In the genomic region with DNA sequence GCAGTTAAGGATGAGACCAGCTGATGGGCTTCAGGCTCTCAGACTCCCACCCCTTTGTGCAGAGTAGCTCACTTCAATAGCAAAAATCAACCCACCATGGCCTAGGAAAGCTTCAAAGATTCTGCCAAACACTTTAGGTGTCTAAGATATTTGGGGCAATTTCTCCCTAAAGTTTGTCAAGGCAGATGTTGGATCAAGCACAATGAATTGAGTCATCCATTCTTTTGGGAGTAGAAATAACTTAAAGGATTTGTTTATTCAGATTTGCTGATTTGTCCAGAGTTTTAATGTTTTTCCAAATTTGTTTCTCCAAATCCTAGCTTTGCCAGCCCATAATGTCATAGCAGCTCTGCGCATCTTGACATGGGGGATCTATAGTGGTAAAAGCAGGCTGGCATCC, we compare ENCODE assay signal across 25 cellular contexts.
DNase-seq lines count a peak whose midpoint lies in the region; ATAC-seq and TF ChIP-seq lines count a peak whose summit lies in the region.
"Had no signal": no experiment of that assay in that cellular context is flagged by ENCODE, and none has a peak within 500 bp of the region (broad histone marks: within the 10 kb centered on the region; RNA-seq: fewer than 3 reads in every experiment).

No MANE protein-coding gene starts in this region.

- no peak overlapping the region for H3K27ac Mint-ChIP-seq in neural progenitor cell
- H3K27ac Mint-ChIP-seq: B cell; CD8-positive, alpha-beta T cell had no signal

- H3K27me3 ChIP-seq in neural progenitor cell (no peaks in the 10 kb centered on the region), smooth muscle cell (ENCODE audit: low read depth) (no peaks in the 10 kb centered on the region), gastrocnemius medialis (no peaks in the 10 kb centered on the region)
- H3K27me3 ChIP-seq: SJSA1 had no signal

- H3K79me2 ChIP-seq in neural progenitor cell (ENCODE audit: low read depth): no peaks in the 10 kb centered on the region
- no peaks in the 10 kb centered on the region for H3K79me2 ChIP-seq in smooth muscle cell (ENCODE audit: low read depth)

- H3K27ac ChIP-seq in VCaP (peak overlapping the region; percentile 100; the same call in 1 of the 2 replicates), neural progenitor cell (no peak overlapping the region), smooth muscle cell (ENCODE audit: low read depth) (no peak overlapping the region), gastrocnemius medialis (no peak overlapping the region)
- H3K27ac ChIP-seq: C4-2B, PC-9, SJSA1 had no signal

- peaks cover 10% of the 10 kb centered on the region for H3K36me3 Mint-ChIP-seq in neural progenitor cell
- H3K36me3 Mint-ChIP-seq: CD8-positive, alpha-beta T cell had no signal

- in situ Hi-C loops in gastrocnemius medialis (cut with MboI; ENCODE audit: low sequenced_read_pairs in 4 of 4): no loop called here

- H3K9ac ChIP-seq in neural progenitor cell (no peak overlapping the region), smooth muscle cell (ENCODE audit: low read depth) (no peak overlapping the region)

- TF ChIP-seq CTCF in VCaP (conservative IDR thresholded peaks at IDR 0.05) (no peak), fibroblast of mammary gland (conservative IDR thresholded peaks at IDR 0.05; ENCODE audit: control insufficient read depth, insufficient read depth, low read depth, low read length) (no peak), neural progenitor cell (IDR thresholded peaks at IDR 0.05) (no peak), smooth muscle cell (IDR thresholded peaks at IDR 0.05; ENCODE audit: borderline replicate concordance, insufficient read depth, poor library complexity, severe bottlenecking) (no peak), gastrocnemius medialis (IDR thresholded peaks at IDR 0.05 in 4 of 5, conservative IDR thresholded peaks at IDR 0.05 in 1 of 5) (no peak)

- H3K4me1 Mint-ChIP-seq in neural progenitor cell: peaks cover 13% of the 10 kb centered on the region
- H3K4me1 Mint-ChIP-seq: B cell had no signal

- H4K20me1 ChIP-seq in neural progenitor cell (ENCODE audit: low read depth): no peaks in the 10 kb centered on the region
- H4K20me1 ChIP-seq in smooth muscle cell (ENCODE audit: low read depth): no peaks in the 10 kb centered on the region

- H3K4me1 ChIP-seq in neural progenitor cell (no peaks in the 10 kb centered on the region), smooth muscle cell (ENCODE audit: low read depth) (no peaks in the 10 kb centered on the region), gastrocnemius medialis (no peaks in the 10 kb centered on the region)
- H3K4me1 ChIP-seq: Caco-2, SJSA1 had no signal

- WGBS in smooth muscle cell (ENCODE audit: low lambda C conversion rate): 97% methylated on average over 1 of the region's 1 CpG

- no peak overlapping the region for H3K4me3 ChIP-seq in fibroblast of mammary gland (ENCODE audit: control insufficient read depth, low read depth, low read length)
- no peak overlapping the region for H3K4me3 ChIP-seq in neural progenitor cell
- no peak overlapping the region for H3K4me3 ChIP-seq in smooth muscle cell
- H3K4me3 ChIP-seq in gastrocnemius medialis: no peak overlapping the region
- H3K4me3 ChIP-seq: PC-9, SJSA1 had no signal

- H3F3A ChIP-seq in neural progenitor cell (ENCODE audit: low read depth) (no peaks in the 10 kb centered on the region), smooth muscle cell (ENCODE audit: low read depth) (peaks cover 4% of the 10 kb centered on the region)

- peaks cover 19% of the 10 kb centered on the region for H3K9me3 Mint-ChIP-seq in neural progenitor cell

- DNase-seq in AG20443 (ENCODE audit: low spot score): peak; percentile 22
- DNase-seq in fibroblast of mammary gland (ENCODE audit: low read depth): peak; percentile 63
- no peak for DNase-seq in neural progenitor cell (ENCODE audit: low spot score)
- DNase-seq in smooth muscle cell (lab: John Stamatoyannopoulos, UW; ENCODE audit: unreplicated experiment): no peak
- DNase-seq in gastrocnemius medialis: no peak
- DNase-seq in NK-92 treated with Interleukin-12 subunit alpha and Interleukin-12 subunit beta, amount 100 ng/mL, for 24 hours (lab: John Stamatoyannopoulos, UW): no peak
- DNase-seq: Caco-2; CD8-positive, alpha-beta T cell; GF-D8; KBM-7; MV-4-11; NCI-H1105; NCI-H1436 treated with DMSO at 0.1 percent for 48 hours; NCI-H187 treated with DMSO at 0.1 percent for 48 hours; NCI-H2107; NCI-H446 treated with DMSO at 0.1 percent for 48 hours; NCI-H526; NCI-H82; PC-9 had no signal

- no peaks in the 10 kb centered on the region for H3K9me3 ChIP-seq in neural progenitor cell (ENCODE audit: low read depth)
- no peaks in the 10 kb centered on the region for H3K9me3 ChIP-seq in smooth muscle cell (replicated peaks; ENCODE audit: low read depth)
- H3K9me3 ChIP-seq in gastrocnemius medialis: no peaks in the 10 kb centered on the region
- H3K9me3 ChIP-seq: SJSA1 had no signal

- H3K4me2 ChIP-seq in neural progenitor cell: no peak overlapping the region
- H3K4me2 ChIP-seq in smooth muscle cell: no peak overlapping the region
- H3K4me2 ChIP-seq: PC-9 had no signal

- no peak overlapping the region for H3K4me3 Mint-ChIP-seq in neural progenitor cell
- H3K4me3 Mint-ChIP-seq: B cell; CD8-positive, alpha-beta T cell had no signal

- peaks cover 5% of the 10 kb centered on the region for H3K27me3 Mint-ChIP-seq in neural progenitor cell (ENCODE audit: insufficient read depth, low read depth)

- ATAC-seq in HG02981 (IDR thresholded peaks at IDR 0.05; ENCODE audit: unreplicated experiment) (no peak), gastrocnemius medialis (no peak)
- ATAC-seq: CD8-positive, alpha-beta T cell; Right ventricle myocardium inferior had no signal

- TF ChIP-seq POLR2A in gastrocnemius medialis (IDR thresholded peaks at IDR 0.05): no peak

- H3K36me3 ChIP-seq in neural progenitor cell (no peaks in the 10 kb centered on the region), smooth muscle cell (ENCODE audit: low read depth) (no peaks in the 10 kb centered on the region), gastrocnemius medialis (no peaks in the 10 kb centered on the region)
- H3K36me3 ChIP-seq: SJSA1 had no signal

- H2AFZ ChIP-seq in neural progenitor cell (replicated peaks) (peak overlapping the region; percentile 37), smooth muscle cell (ENCODE audit: low read depth) (no peak overlapping the region)
- H2AFZ ChIP-seq: PC-9 had no signal

- intact Hi-C loops in gastrocnemius medialis (cut with DNase I; ENCODE audit: low total_unique reads): no loop called here

Comparison
In these comparisons a context has a peak if more than half of its experiments do, and no peak if none do; other contexts are left out.
1. DNase-seq: peak in AG20443 (single experiment) and fibroblast of mammary gland (single experiment); none in neural progenitor cell (single experiment), smooth muscle cell (single experiment), gastrocnemius medialis (0 of 2) and NK-92 treated with Interleukin-12 subunit alpha and Interleukin-12 subunit beta, amount 100 ng/mL, for 24 hours (single experiment).